8 cellular contexts compared by ENCODE assay signal in genomic region chr3:158659454-158660237, GRCh38. TPM values are rescaled to one million over a fixed set of nuclear protein-coding genes. Genes with fewer than 3 reads are reported as not detected.
DNase-seq lines count a peak whose midpoint lies in the region; ATAC-seq and FAIRE-seq lines count a peak whose summit lies in the region.

No MANE protein-coding gene starts in this region.

- DNase-seq in ELF-1 (ENCODE audit: low read depth, low spot score) (peak; percentile 33), RCC 7860 (ENCODE audit: low spot score) (peak; percentile 64), adipocyte (ENCODE audit: low read depth) (peak; percentile 90), Right ventricle myocardium superior (peak; percentile 52), putamen (ENCODE audit: low spot score) (peak; percentile 49), DMS153 treated with DMSO at 0.1 percent for 48 hours (lab: John Stamatoyannopoulos, UW; ENCODE audit: unreplicated experiment) (no peak)

- H3K9ac ChIP-seq in adipocyte (ENCODE audit: low read length) = no peak overlapping the region

- H3K4me3 ChIP-seq in adipocyte (ENCODE audit: low read length) = no peak overlapping the region

- H3K4me1 ChIP-seq in adipocyte (ENCODE audit: control insufficient read depth, insufficient read depth, low read length) = no peaks in the 10 kb centered on the region

- intact Hi-C loops in Right ventricle myocardium superior (cut with DNase I) = no loop called here

- no peaks in the 10 kb centered on the region for H3K27me3 ChIP-seq in adipocyte (replicated peaks; ENCODE audit: control insufficient read depth, insufficient read depth, low read length)

- no peaks in the 10 kb centered on the region for H3K9me3 ChIP-seq in adipocyte (ENCODE audit: control insufficient read depth, low read length)

- H3K36me3 ChIP-seq in adipocyte (ENCODE audit: control insufficient read depth, insufficient read depth, low read length, severe bottlenecking) = peaks cover 87% of the 10 kb centered on the region

- peak; percentile 91 for ATAC-seq in GM21381 (IDR thresholded peaks at IDR 0.05; ENCODE audit: unreplicated experiment)
- peak; percentile 62 for ATAC-seq in HG03575 (IDR thresholded peaks at IDR 0.05; ENCODE audit: extremely low read depth, insufficient number of reproducible peaks, low FRiP score, unreplicated experiment)
- ATAC-seq in Right ventricle myocardium superior (ENCODE audit: poor library complexity) = peak; percentile 69

- FAIRE-seq in RCC 7860 (lab: Jason Lieb, UNC) = peak; percentile 78

RNA-seq across cellular contexts. Expression of gene LXN, which starts 12.8 kb away (rescaled TPM):
- 2.4 TPM for total RNA-seq in Right ventricle myocardium superior

RNA-seq across cellular contexts. Expression of gene GFM1, which starts 15.3 kb away (rescaled TPM):
- total RNA-seq in Right ventricle myocardium superior = 60.1 TPM
